12 cellular contexts compared by ENCODE assay signal in the genomic region with DNA sequence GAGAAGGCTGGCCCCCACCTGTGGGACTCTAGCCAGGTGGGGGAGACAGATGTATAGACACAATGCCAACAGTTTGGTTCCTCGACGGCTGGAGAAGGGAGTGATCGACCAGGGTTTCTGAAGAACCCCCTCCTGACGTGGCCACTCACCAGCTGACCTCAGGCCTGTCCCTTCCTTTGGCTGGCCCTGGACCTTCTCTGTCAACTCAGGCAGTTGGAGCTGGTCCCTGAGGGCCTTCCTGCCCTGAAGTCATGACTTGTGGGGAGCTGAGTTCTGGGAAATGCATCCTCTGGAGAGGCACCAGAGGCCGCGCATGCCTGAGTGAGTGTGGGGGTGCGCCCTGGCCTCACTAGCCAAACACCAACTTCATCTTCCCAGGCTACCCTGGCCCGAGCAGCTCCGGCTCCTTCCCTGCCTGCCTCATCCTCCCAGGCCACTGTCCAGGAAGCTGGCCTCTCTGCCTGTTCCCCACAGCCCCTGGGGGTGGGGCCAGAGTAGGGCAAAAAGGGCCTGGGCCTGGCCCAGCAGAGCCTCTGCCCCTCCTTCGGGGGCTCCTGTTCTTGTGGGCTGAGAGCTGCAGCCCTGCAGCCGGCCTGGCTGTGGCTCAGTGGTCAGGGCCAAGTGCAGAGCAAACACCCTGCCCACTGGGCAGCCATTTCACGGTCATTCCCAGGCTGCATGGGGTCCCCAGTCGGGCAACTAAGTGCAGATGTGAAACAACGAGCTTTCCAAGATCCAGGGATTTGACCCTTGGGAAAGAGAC. TPM values are rescaled to one million over a fixed set of nuclear protein-coding genes. Genes with fewer than 3 reads are reported as not detected.
DNase-seq lines count a peak whose midpoint lies in the region; ATAC-seq and TF ChIP-seq lines count a peak whose summit lies in the region.
"Had no signal": no experiment of that assay in that cellular context is flagged by ENCODE, and none has a peak within 500 bp of the region (broad histone marks: within the 10 kb centered on the region; RNA-seq: fewer than 3 reads in every experiment).

No MANE protein-coding gene starts in this region.

- H3K36me3 Mint-ChIP-seq in T-cell = no peaks in the 10 kb centered on the region
- H3K36me3 Mint-ChIP-seq: CD14-positive monocyte had no signal

- no peak for TF ChIP-seq POLR2A in heart left ventricle (IDR thresholded peaks at IDR 0.05)

- H3K9me3 ChIP-seq in BLaER1 treated with 17β-estradiol and CSF1 and Interleukin-3, amounts not matched to agents 10 nM and 100 nM (replicated peaks in 1 of 11) = no peaks in the 10 kb centered on the region
- H3K9me3 ChIP-seq in heart left ventricle = no peaks in the 10 kb centered on the region

- peak overlapping the region; percentile 19 to 95 (median 82) for H3K4me2 ChIP-seq in BLaER1 treated with 17β-estradiol and CSF1 and Interleukin-3, amounts not matched to agents 10 nM and 100 nM

- H3K27me3 ChIP-seq in BLaER1 treated with 17β-estradiol and CSF1 and Interleukin-3, amounts not matched to agents 10 nM and 100 nM = no peaks in the 10 kb centered on the region
- H3K27me3 ChIP-seq in heart left ventricle = no peaks in the 10 kb centered on the region

- peak overlapping the region in 10 of 11 experiments; percentile 39 to 73 (median 62); a peak in 20 of 22 replicates for H3K27ac ChIP-seq in BLaER1 treated with 17β-estradiol and CSF1 and Interleukin-3, amounts not matched to agents 10 nM and 100 nM
- H3K27ac ChIP-seq in heart left ventricle = peak overlapping the region; percentile 71 to 99 (median 88)

- ATAC-seq in T-cell (replicated peaks in 1 of 4) (no peak), heart left ventricle (peak; percentile 5 to 66 (median 32)), HG03108 (IDR thresholded peaks at IDR 0.05; ENCODE audit: unreplicated experiment) (no peak)

- H3K27ac Mint-ChIP-seq in T-cell = peak overlapping the region; percentile 41 to 63
- H3K27ac Mint-ChIP-seq: nephron progenitor cell had no signal

- CTCF ChIA-PET in T-cell (lab: Charles Lee) = no interaction called here

- WGBS in heart left ventricle, 4 donors = 34 to 58% (median 44%) methylated on average over 4 to 14 of the region's 14 CpGs

- no peak overlapping the region; a peak in 1 of 20 replicates for H3K4me3 ChIP-seq in BLaER1 treated with 17β-estradiol and CSF1 and Interleukin-3, amounts not matched to agents 10 nM and 100 nM
- H3K4me3 ChIP-seq in heart left ventricle = no peak overlapping the region

- no peak overlapping the region for H3K4me3 Mint-ChIP-seq in T-cell
- H3K4me3 Mint-ChIP-seq: CD14-positive monocyte had no signal

- DNase-seq in T-cell (no peak), heart left ventricle (peak; percentile 82 to 86 (median 85)), posterior vena cava (ENCODE audit: low spot score) (peak; percentile 93), DMS79 (lab: John Stamatoyannopoulos, UW) (no peak), SK-N-DZ (ENCODE audit: low spot score) (no peak)
- no peak for DNase-seq in stimulated activated CD8-positive, alpha-beta memory T cell treated with anti-CD3 and anti-CD28 coated beads, Interleukin-4, amount 100 ng/mL, for 48 hours
- DNase-seq: NCI-H446, nephron progenitor cell, T1000 had no signal

- TF ChIP-seq CTCF in heart left ventricle (IDR thresholded peaks at IDR 0.05) = no peak

- H3K9me3 Mint-ChIP-seq in T-cell = no peaks in the 10 kb centered on the region
- H3K9me3 Mint-ChIP-seq: nephron progenitor cell had no signal

- no peaks in the 10 kb centered on the region for H3K36me3 ChIP-seq in BLaER1 treated with 17β-estradiol and CSF1 and Interleukin-3, amounts not matched to agents 10 nM and 100 nM
- no peaks in the 10 kb centered on the region for H3K36me3 ChIP-seq in heart left ventricle

- no peaks in the 10 kb centered on the region for H4K20me1 ChIP-seq in BLaER1 treated with 17β-estradiol and CSF1 and Interleukin-3, amounts not matched to agents 10 nM and 100 nM

- peaks cover 42 to 95% (median 89%) of the 10 kb centered on the region in 10 experiments for H3K4me1 ChIP-seq in BLaER1 treated with 17β-estradiol and CSF1 and Interleukin-3, amounts not matched to agents 10 nM and 100 nM
- peaks cover 13 to 66% (median 52%) of the 10 kb centered on the region in 12 donors for H3K4me1 ChIP-seq in heart left ventricle

- POLR2A ChIA-PET in T-cell (lab: Charles Lee) = no interaction called here

- no peaks in the 10 kb centered on the region for H3K27me3 Mint-ChIP-seq in T-cell

- peak overlapping the region in 10 of 11 experiments; percentile 9 to 68 (median 54); a peak in 18 of 22 replicates for H3K9ac ChIP-seq in BLaER1 treated with 17β-estradiol and CSF1 and Interleukin-3, amounts not matched to agents 10 nM and 100 nM

- intact Hi-C loops in heart left ventricle (cut with DNase I) = loop anchor here in 2 of 10 donors (5.0 to 10.0 kb wide), 2 partner anchors 73 to 131 kb away; a partner anchor contains a TSS
- intact Hi-C loops in posterior vena cava (cut with DNase I) = no loop called here

- H3K4me1 Mint-ChIP-seq in T-cell = peaks cover 23 to 25% (median 25%) of the 10 kb centered on the region in 3 donors

RNA-seq across cellular contexts. Expression of a gene that starts 23.6 kb away (rescaled TPM):
- total RNA-seq in T-cell = 10 to 100 TPM; 36.9 to 47.6 (median 45.4) TPM
- 100 to 1,000 TPM in 6 of 9 donors, 10 to 100 TPM in 3; 87.9 to 128 (median 113) TPM for total RNA-seq in heart left ventricle
- 100 to 1,000 TPM in 1 of 2 donors, 10 to 100 TPM in 1; 99.9 to 160 TPM for polyA plus RNA-seq in heart left ventricle
- total RNA-seq in posterior vena cava = 10 to 100 TPM; 38.7 to 50.1 TPM
- 19.5 and 21.5 TPM in 2 replicates for polyA plus RNA-seq in SK-N-DZ (2014; cell fraction: cytosol; rRNA removed)
- 13.6 and 39.4 TPM in 2 replicates for polyA plus RNA-seq in SK-N-DZ (2014; cell fraction: nucleus; rRNA removed)

RNA-seq across cellular contexts. Expression of a gene that starts 49.0 kb away (rescaled TPM):
- 1 to 10 TPM; 1.7 to 5.0 (median 3.2) TPM for total RNA-seq in T-cell
- 10 to 100 TPM in 3 of 9 donors, 1 to 10 TPM in 6; 5.6 to 12.1 (median 8.3) TPM for total RNA-seq in heart left ventricle
- 1 to 10 TPM; 3.5 to 4.7 TPM for polyA plus RNA-seq in heart left ventricle
- total RNA-seq in posterior vena cava = 10 to 100 TPM in 1 of 2 donors, 1 to 10 TPM in 1; 7.9 to 17.2 TPM
- polyA plus RNA-seq in SK-N-DZ (2014; cell fraction: cytosol; rRNA removed) = 15.8 and 17.4 TPM in 2 replicates
- polyA plus RNA-seq in SK-N-DZ (2014; cell fraction: nucleus; rRNA removed) = 7.4 and 8.6 TPM in 2 replicates

Comparison
In these comparisons a context has a peak if more than half of its experiments do, and no peak if none do; other contexts are left out.
1. ATAC-seq: peak in heart left ventricle (4 of 4); none in T-cell (0 of 4) and HG03108 (single experiment).
2. DNase-seq: peak in heart left ventricle (5 of 5) and posterior vena cava (single experiment); none in T-cell (0 of 34), DMS79 (single experiment), SK-N-DZ (single experiment) and stimulated activated CD8-positive, alpha-beta memory T cell treated with anti-CD3 and anti-CD28 coated beads, Interleukin-4, amount 100 ng/mL, for 48 hours (single experiment).